1 cellular context compared by ENCODE assay signal in the genomic region with DNA sequence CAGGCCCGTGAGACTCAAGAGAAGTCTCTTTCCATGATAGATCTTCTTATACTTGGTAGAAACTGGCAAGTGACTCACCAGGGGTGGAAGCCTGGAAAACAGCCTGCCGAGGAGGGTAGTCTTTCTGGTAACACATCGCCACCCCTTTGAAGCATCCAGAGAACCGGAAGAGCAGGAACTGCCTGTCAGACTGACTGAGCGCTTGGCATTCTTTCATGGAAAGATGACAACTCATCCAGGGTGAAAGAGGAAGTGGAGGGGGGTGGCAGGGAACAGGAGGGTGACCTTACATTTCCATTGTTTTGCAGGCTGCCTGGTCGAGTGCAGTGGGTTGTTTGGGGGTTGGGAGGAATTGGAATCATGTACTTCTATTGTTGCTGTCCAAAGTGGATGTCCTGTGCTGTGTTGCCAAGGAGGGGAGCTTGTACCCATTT.
A peak's percentile ranks its signal among the peaks of the same experiment; 100 is the strongest.
TF ChIP-seq lines count a peak whose summit lies in the region.

No MANE protein-coding gene starts in this region.

TF ChIP-seq in H1, 55 proteins besides CTCF, POLR2A, EP300 and RAD21 (continued from another document):
- TF ChIP-seq, protein P1, sequence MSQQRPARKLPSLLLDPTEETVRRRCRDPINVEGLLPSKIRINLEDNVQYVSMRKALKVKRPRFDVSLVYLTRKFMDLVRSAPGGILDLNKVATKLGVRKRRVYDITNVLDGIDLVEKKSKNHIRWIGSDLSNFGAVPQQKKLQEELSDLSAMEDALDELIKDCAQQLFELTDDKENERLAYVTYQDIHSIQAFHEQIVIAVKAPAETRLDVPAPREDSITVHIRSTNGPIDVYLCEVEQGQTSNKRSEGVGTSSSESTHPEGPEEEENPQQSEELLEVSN (IDR thresholded peaks at IDR 0.05): no peak
- TF ChIP-seq KDM4A (IDR thresholded peaks at IDR 0.05; ENCODE audit: low read depth, low read length, severe bottlenecking): no peak
- no peak for TF ChIP-seq CBX5 (IDR thresholded peaks at IDR 0.05; ENCODE audit: low read depth, low read length)
- no peak for TF ChIP-seq SUZ12 (IDR thresholded peaks at IDR 0.05; ENCODE audit: low read length)
- TF ChIP-seq BRCA1 (IDR thresholded peaks at IDR 0.05; ENCODE audit: low read depth, low read length): no peak
- TF ChIP-seq JUND (IDR thresholded peaks at IDR 0.05; ENCODE audit: low read length): peak; percentile 57; the same call in 1 of the 2 replicates
- TF ChIP-seq KDM1A (IDR thresholded peaks at IDR 0.05; ENCODE audit: borderline replicate concordance, low read length): no peak
- TF ChIP-seq CHD2 (IDR thresholded peaks at IDR 0.05; ENCODE audit: low read length): peak; percentile 25; the same call in 1 of the 2 replicates
- 0 out of 4 replicates have a peak, but pooled peaks of 1 of the 2 experiments have one; percentile 24 for TF ChIP-seq HDAC2 (IDR thresholded peaks at IDR 0.05; ENCODE audit: borderline replicate concordance in 1 of 2, low read depth in 2 of 2, low read length in 2 of 2)
- peak; percentile 25; the same call in 1 of the 2 replicates for TF ChIP-seq TEAD4 (IDR thresholded peaks at IDR 0.05; ENCODE audit: low read depth, low read length)
- TF ChIP-seq SIN3A (conservative IDR thresholded peaks at IDR 0.05 in 1 of 2, IDR thresholded peaks at IDR 0.05 in 1 of 2; ENCODE audit: low read depth in 1 of 2, low read length in 2 of 2): peak in 1 of 2 experiments; percentile 72; a peak in 1 of 4 replicates
- no peak for TF ChIP-seq POLR2AphosphoS5 (IDR thresholded peaks at IDR 0.05; ENCODE audit: low read depth, low read length)
- TF ChIP-seq NANOG (IDR thresholded peaks at IDR 0.05; ENCODE audit: insufficient read depth, low read depth, low read length, poor library complexity, severe bottlenecking): no peak
- no peak for TF ChIP-seq SAP30 (IDR thresholded peaks at IDR 0.05; ENCODE audit: insufficient read depth, insufficient replicate concordance, low read length)
- peak; percentile 1; the same call in 1 of the 2 replicates for TF ChIP-seq MAFK (IDR thresholded peaks at IDR 0.05; ENCODE audit: low read depth, low read length)
- no peak for TF ChIP-seq BCL11A (IDR thresholded peaks at IDR 0.05; ENCODE audit: low read depth in 2 of 2, low read length in 2 of 2)
- TF ChIP-seq, protein P2, sequence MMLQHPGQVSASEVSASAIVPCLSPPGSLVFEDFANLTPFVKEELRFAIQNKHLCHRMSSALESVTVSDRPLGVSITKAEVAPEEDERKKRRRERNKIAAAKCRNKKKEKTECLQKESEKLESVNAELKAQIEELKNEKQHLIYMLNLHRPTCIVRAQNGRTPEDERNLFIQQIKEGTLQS (IDR thresholded peaks at IDR 0.05; ENCODE audit: insufficient read depth, low read depth, low read length): no peak
- no peak for TF ChIP-seq ASH2L (IDR thresholded peaks at IDR 0.05; ENCODE audit: low read length)
- no peak for TF ChIP-seq TCF12 (IDR thresholded peaks at IDR 0.05; ENCODE audit: low read depth, low read length)
- TF ChIP-seq, protein P3, sequence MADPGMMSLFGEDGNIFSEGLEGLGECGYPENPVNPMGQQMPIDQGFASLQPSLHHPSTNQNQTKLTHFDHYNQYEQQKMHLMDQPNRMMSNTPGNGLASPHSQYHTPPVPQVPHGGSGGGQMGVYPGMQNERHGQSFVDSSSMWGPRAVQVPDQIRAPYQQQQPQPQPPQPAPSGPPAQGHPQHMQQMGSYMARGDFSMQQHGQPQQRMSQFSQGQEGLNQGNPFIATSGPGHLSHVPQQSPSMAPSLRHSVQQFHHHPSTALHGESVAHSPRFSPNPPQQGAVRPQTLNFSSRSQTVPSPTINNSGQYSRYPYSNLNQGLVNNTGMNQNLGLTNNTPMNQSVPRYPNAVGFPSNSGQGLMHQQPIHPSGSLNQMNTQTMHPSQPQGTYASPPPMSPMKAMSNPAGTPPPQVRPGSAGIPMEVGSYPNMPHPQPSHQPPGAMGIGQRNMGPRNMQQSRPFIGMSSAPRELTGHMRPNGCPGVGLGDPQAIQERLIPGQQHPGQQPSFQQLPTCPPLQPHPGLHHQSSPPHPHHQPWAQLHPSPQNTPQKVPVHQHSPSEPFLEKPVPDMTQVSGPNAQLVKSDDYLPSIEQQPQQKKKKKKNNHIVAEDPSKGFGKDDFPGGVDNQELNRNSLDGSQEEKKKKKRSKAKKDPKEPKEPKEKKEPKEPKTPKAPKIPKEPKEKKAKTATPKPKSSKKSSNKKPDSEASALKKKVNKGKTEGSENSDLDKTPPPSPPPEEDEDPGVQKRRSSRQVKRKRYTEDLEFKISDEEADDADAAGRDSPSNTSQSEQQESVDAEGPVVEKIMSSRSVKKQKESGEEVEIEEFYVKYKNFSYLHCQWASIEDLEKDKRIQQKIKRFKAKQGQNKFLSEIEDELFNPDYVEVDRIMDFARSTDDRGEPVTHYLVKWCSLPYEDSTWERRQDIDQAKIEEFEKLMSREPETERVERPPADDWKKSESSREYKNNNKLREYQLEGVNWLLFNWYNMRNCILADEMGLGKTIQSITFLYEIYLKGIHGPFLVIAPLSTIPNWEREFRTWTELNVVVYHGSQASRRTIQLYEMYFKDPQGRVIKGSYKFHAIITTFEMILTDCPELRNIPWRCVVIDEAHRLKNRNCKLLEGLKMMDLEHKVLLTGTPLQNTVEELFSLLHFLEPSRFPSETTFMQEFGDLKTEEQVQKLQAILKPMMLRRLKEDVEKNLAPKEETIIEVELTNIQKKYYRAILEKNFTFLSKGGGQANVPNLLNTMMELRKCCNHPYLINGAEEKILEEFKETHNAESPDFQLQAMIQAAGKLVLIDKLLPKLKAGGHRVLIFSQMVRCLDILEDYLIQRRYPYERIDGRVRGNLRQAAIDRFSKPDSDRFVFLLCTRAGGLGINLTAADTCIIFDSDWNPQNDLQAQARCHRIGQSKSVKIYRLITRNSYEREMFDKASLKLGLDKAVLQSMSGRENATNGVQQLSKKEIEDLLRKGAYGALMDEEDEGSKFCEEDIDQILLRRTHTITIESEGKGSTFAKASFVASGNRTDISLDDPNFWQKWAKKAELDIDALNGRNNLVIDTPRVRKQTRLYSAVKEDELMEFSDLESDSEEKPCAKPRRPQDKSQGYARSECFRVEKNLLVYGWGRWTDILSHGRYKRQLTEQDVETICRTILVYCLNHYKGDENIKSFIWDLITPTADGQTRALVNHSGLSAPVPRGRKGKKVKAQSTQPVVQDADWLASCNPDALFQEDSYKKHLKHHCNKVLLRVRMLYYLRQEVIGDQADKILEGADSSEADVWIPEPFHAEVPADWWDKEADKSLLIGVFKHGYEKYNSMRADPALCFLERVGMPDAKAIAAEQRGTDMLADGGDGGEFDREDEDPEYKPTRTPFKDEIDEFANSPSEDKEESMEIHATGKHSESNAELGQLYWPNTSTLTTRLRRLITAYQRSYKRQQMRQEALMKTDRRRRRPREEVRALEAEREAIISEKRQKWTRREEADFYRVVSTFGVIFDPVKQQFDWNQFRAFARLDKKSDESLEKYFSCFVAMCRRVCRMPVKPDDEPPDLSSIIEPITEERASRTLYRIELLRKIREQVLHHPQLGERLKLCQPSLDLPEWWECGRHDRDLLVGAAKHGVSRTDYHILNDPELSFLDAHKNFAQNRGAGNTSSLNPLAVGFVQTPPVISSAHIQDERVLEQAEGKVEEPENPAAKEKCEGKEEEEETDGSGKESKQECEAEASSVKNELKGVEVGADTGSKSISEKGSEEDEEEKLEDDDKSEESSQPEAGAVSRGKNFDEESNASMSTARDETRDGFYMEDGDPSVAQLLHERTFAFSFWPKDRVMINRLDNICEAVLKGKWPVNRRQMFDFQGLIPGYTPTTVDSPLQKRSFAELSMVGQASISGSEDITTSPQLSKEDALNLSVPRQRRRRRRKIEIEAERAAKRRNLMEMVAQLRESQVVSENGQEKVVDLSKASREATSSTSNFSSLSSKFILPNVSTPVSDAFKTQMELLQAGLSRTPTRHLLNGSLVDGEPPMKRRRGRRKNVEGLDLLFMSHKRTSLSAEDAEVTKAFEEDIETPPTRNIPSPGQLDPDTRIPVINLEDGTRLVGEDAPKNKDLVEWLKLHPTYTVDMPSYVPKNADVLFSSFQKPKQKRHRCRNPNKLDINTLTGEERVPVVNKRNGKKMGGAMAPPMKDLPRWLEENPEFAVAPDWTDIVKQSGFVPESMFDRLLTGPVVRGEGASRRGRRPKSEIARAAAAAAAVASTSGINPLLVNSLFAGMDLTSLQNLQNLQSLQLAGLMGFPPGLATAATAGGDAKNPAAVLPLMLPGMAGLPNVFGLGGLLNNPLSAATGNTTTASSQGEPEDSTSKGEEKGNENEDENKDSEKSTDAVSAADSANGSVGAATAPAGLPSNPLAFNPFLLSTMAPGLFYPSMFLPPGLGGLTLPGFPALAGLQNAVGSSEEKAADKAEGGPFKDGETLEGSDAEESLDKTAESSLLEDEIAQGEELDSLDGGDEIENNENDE (IDR thresholded peaks at IDR 0.05; ENCODE audit: insufficient replicate concordance, low read length): no peak
- TF ChIP-seq, protein P4, sequence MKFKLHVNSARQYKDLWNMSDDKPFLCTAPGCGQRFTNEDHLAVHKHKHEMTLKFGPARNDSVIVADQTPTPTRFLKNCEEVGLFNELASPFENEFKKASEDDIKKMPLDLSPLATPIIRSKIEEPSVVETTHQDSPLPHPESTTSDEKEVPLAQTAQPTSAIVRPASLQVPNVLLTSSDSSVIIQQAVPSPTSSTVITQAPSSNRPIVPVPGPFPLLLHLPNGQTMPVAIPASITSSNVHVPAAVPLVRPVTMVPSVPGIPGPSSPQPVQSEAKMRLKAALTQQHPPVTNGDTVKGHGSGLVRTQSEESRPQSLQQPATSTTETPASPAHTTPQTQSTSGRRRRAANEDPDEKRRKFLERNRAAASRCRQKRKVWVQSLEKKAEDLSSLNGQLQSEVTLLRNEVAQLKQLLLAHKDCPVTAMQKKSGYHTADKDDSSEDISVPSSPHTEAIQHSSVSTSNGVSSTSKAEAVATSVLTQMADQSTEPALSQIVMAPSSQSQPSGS (IDR thresholded peaks at IDR 0.05; ENCODE audit: low read length): no peak
- TF ChIP-seq RBBP5 (IDR thresholded peaks at IDR 0.05; ENCODE audit: borderline replicate concordance, low read depth, low read length): no peak
- no peak for TF ChIP-seq CEBPB (IDR thresholded peaks at IDR 0.05; ENCODE audit: low read depth, low read length)
- peak; percentile 50; the same call in 1 of the 2 replicates for TF ChIP-seq SP1 (IDR thresholded peaks at IDR 0.05; ENCODE audit: low read depth, low read length)
